17 cellular contexts compared by ENCODE assay signal in genomic region chr13:34172048-34172447, GRCh38.
"Had no signal": no experiment of that assay in that cellular context is flagged by ENCODE, and none has a peak within 500 bp of the region (broad histone marks: within the 10 kb centered on the region; RNA-seq: fewer than 3 reads in every experiment).

No MANE protein-coding gene starts in this region.

- H3K4me1 ChIP-seq: gastrocnemius medialis, heart left ventricle, thyroid gland had no signal

- H3K4me3 ChIP-seq: cardiac muscle cell, gastrocnemius medialis, heart left ventricle, ovary, sigmoid colon, thyroid gland had no signal

- H3K27me3 Mint-ChIP-seq: activated T-helper 17 cell treated with anti-CD3 and anti-CD28 coated beads, Interleukin-2, amount 50 U/mL, for 72 hours; naive B cell; T-cell had no signal

- H3K9me3 Mint-ChIP-seq: activated naive CD4-positive, alpha-beta T cell treated with anti-CD3 and anti-CD28 coated beads for 36 hours; activated T-helper 17 cell treated with anti-CD3 and anti-CD28 coated beads, Interleukin-2, amount 50 U/mL, for 72 hours; T-cell had no signal

- H3K36me3 Mint-ChIP-seq: immature natural killer cell; naive B cell; stimulated activated effector memory CD8-positive, alpha-beta T cell treated with anti-CD3 and anti-CD28 coated beads, Interleukin-12 subunit alpha, Interleukin-12 subunit beta, amount 100 ng/mL, for 72 hours; T-cell had no signal

- H3K27ac ChIP-seq: cardiac muscle cell, gastrocnemius medialis, heart left ventricle, ovary, sigmoid colon, thyroid gland had no signal

- H3K27me3 ChIP-seq: cardiac muscle cell, gastrocnemius medialis, heart left ventricle, ovary, sigmoid colon, thyroid gland had no signal

- H3K36me3 ChIP-seq: cardiac muscle cell, gastrocnemius medialis, heart left ventricle, ovary, sigmoid colon, thyroid gland had no signal

- H3K4me1 Mint-ChIP-seq: activated T-helper 17 cell treated with anti-CD3 and anti-CD28 coated beads, Interleukin-2, amount 50 U/mL, for 72 hours; immature natural killer cell; naive B cell; stimulated activated effector memory CD8-positive, alpha-beta T cell treated with anti-CD3 and anti-CD28 coated beads, Interleukin-12 subunit alpha, Interleukin-12 subunit beta, amount 100 ng/mL, for 72 hours; T-cell had no signal

- DNase-seq: activated CD4-positive, alpha-beta T cell treated with anti-CD3 and anti-CD28 coated beads, Interleukin-2, amount 50 U/mL, for 4 hours; activated naive CD4-positive, alpha-beta T cell treated with anti-CD3 and anti-CD28 coated beads for 36 hours; gastrocnemius medialis; heart left ventricle; immature natural killer cell; naive B cell; ovary; sigmoid colon; stimulated activated CD4-positive, alpha-beta T cell treated with anti-CD3 and anti-CD28 coated beads, Interleukin-1b, Interleukin-23, amount 100 ng/mL, for 48 hours; T-cell; T-helper 9 cell; thyroid gland had no signal

- H3K4me3 Mint-ChIP-seq: activated naive CD4-positive, alpha-beta T cell treated with anti-CD3 and anti-CD28 coated beads for 36 hours; activated T-helper 17 cell treated with anti-CD3 and anti-CD28 coated beads, Interleukin-2, amount 50 U/mL, for 72 hours; immature natural killer cell; naive B cell; stimulated activated effector memory CD8-positive, alpha-beta T cell treated with anti-CD3 and anti-CD28 coated beads, Interleukin-12 subunit alpha, Interleukin-12 subunit beta, amount 100 ng/mL, for 72 hours; T-cell had no signal

- H3K9me3 ChIP-seq: gastrocnemius medialis, heart left ventricle, ovary, sigmoid colon, thyroid gland had no signal

- H3K27ac Mint-ChIP-seq: activated naive CD4-positive, alpha-beta T cell treated with anti-CD3 and anti-CD28 coated beads for 36 hours; activated T-helper 17 cell treated with anti-CD3 and anti-CD28 coated beads, Interleukin-2, amount 50 U/mL, for 72 hours; immature natural killer cell; stimulated activated effector memory CD8-positive, alpha-beta T cell treated with anti-CD3 and anti-CD28 coated beads, Interleukin-12 subunit alpha, Interleukin-12 subunit beta, amount 100 ng/mL, for 72 hours; T-cell had no signal

- ATAC-seq: activated CD4-positive, CD25-positive, alpha-beta regulatory T cell treated with anti-CD3 and anti-CD28 coated beads, Interleukin-2, amount 50 U/mL, for 24 hours; activated T-helper 17 cell treated with anti-CD3 and anti-CD28 coated beads, Interleukin-2, amount 50 U/mL, for 72 hours; esophagus mucosa; gastrocnemius medialis; heart left ventricle; stimulated activated effector memory CD8-positive, alpha-beta T cell treated with anti-CD3 and anti-CD28 coated beads, Interleukin-12 subunit alpha, Interleukin-12 subunit beta, amount 100 ng/mL, for 72 hours; T-cell had no signal
